ENCODE assay signal across 22 cellular contexts in the genomic region with DNA sequence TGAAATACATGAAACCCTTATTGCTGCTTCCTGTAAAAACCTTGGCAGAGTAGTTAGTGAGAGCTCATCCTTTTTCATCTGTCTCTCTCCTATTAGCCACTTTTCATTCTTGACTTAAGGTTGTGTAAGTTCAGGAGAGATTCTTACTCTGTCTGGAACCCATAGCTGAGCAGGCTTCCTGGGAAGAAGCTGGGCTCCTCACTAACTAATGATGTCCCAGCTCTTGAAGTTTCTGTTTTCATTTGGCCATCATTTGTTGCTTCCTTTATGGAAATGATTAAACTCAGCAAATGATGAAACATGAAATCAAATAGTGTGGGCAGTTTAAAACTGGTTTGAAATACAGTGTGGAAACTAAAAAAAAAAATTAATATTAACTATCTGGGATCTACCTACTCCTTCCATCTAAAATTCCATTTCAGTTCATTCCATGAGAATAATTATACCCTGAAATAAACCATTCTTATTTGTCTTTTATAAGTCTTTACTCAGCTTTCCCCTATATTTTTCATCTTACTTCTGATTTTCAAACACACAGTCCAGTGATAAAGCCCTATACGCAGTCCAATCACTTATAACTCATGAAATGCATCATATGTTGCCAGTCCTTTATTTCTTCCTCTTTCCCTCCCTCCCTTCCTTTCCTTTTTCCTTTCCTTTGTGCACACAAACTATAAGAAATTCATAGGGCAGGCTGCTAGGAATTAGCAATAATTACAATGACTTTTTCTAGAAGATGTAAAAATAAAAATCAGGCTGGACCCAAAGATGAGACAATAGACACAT. TPM values are rescaled to one million over a fixed set of nuclear protein-coding genes. Genes with fewer than 3 reads are reported as not detected.
DNase-seq lines count a peak whose midpoint lies in the region; FAIRE-seq and TF ChIP-seq lines count a peak whose summit lies in the region.
"Had no signal": no experiment of that assay in that cellular context is flagged by ENCODE, and none has a peak within 500 bp of the region (broad histone marks: within the 10 kb centered on the region; RNA-seq: fewer than 3 reads in every experiment).

No MANE protein-coding gene starts in this region.

- H3K36me3 ChIP-seq in astrocyte (ENCODE audit: insufficient read depth, low read length) (no peaks in the 10 kb centered on the region), smooth muscle cell (ENCODE audit: low read depth) (no peaks in the 10 kb centered on the region)
- H3K36me3 ChIP-seq: BLaER1, HAP-1, heart right ventricle, prostate gland, sigmoid colon had no signal

- FAIRE-seq in astrocyte (lab: Jason Lieb, UNC) = no peak
- FAIRE-seq: keratinocyte had no signal

- no peak overlapping the region for H3K4me3 ChIP-seq in astrocyte (ENCODE audit: insufficient read depth, low read depth, low read length)
- H3K4me3 ChIP-seq in smooth muscle cell = no peak overlapping the region
- H3K4me3 ChIP-seq: BLaER1, HAP-1, heart right ventricle, prostate gland, sigmoid colon had no signal

- no peak overlapping the region for H3K9ac ChIP-seq in astrocyte (ENCODE audit: low read length)
- H3K9ac ChIP-seq in smooth muscle cell (ENCODE audit: low read depth) = no peak overlapping the region
- H3K9ac ChIP-seq: BLaER1 had no signal

- H3F3A ChIP-seq in smooth muscle cell (ENCODE audit: low read depth) = peaks cover 28% of the 10 kb centered on the region

- no peak overlapping the region for H3K4me2 ChIP-seq in astrocyte (ENCODE audit: low read length)
- H3K4me2 ChIP-seq in smooth muscle cell = no peak overlapping the region
- H3K4me2 ChIP-seq: BLaER1 had no signal

- DNase-seq in EH (ENCODE audit: low read depth) = peak; percentile 42
- DNase-seq in astrocyte (ENCODE audit: low read depth) = no peak
- DNase-seq in smooth muscle cell (lab: John Stamatoyannopoulos, UW; ENCODE audit: unreplicated experiment) = no peak
- DNase-seq in SHP77 (lab: John Stamatoyannopoulos, UW) = no peak
- DNase-seq in T1000 (lab: John Stamatoyannopoulos, UW) = no peak
- no peak for DNase-seq in NOMO-1 treated with dmso at 0.1 percent for 144 hours (lab: John Stamatoyannopoulos, UW; ENCODE audit: unreplicated experiment)
- DNase-seq: ACHN; activated CD4-positive, alpha-beta T cell treated with anti-CD3 and anti-CD28 coated beads for 48 hours; central memory CD4-positive, alpha-beta T cell; erythroblast; heart right ventricle; left ventricle myocardium superior; NCI-H748 treated with DMSO at 0.1 percent for 48 hours; sigmoid colon; stimulated activated naive B cell treated with anti-CD40 and anti-IgM and Interleukin-4, amounts not matched to agents 10 μg/mL and 1 μg/mL and 100 μg/mL, for 72 hours had no signal

- H3K4me3 Mint-ChIP-seq in astrocyte (ENCODE audit: unreplicated experiment) (no peak overlapping the region), nephron (no peak overlapping the region)
- H3K4me3 Mint-ChIP-seq: dendritic cell treated with granulocyte-macrophage colony-stimulating factor and Interleukin-4, amounts not matched to agents 40 ng/mL and 50 ng/mL, for 4 days; stimulated activated naive B cell treated with anti-CD40 and anti-IgM and Interleukin-4, amounts not matched to agents 10 μg/mL and 1 μg/mL and 100 μg/mL, for 72 hours had no signal

- no peaks in the 10 kb centered on the region for H3K27me3 Mint-ChIP-seq in astrocyte (ENCODE audit: low read depth, unreplicated experiment)
- H3K27me3 Mint-ChIP-seq in nephron (ENCODE audit: low read depth) = peaks cover 3% of the 10 kb centered on the region
- H3K27me3 Mint-ChIP-seq: dendritic cell treated with granulocyte-macrophage colony-stimulating factor and Interleukin-4, amounts not matched to agents 40 ng/mL and 50 ng/mL, for 4 days; stimulated activated naive B cell treated with anti-CD40 and anti-IgM and Interleukin-4, amounts not matched to agents 10 μg/mL and 1 μg/mL and 100 μg/mL, for 72 hours had no signal

- no peaks in the 10 kb centered on the region for H3K9me3 ChIP-seq in astrocyte (ENCODE audit: insufficient read depth, low read depth, low read length)
- no peaks in the 10 kb centered on the region for H3K9me3 ChIP-seq in smooth muscle cell (replicated peaks; ENCODE audit: low read depth)
- H3K9me3 ChIP-seq: BLaER1, HAP-1, heart right ventricle, prostate gland, sigmoid colon had no signal

- no peaks in the 10 kb centered on the region for H3K9me3 Mint-ChIP-seq in astrocyte (ENCODE audit: unreplicated experiment)
- no peaks in the 10 kb centered on the region for H3K9me3 Mint-ChIP-seq in nephron
- H3K9me3 Mint-ChIP-seq: activated naive CD4-positive, alpha-beta T cell treated with anti-CD3 and anti-CD28 coated beads, Interleukin-2, amount 50 U/mL, for 72 hours; dendritic cell treated with granulocyte-macrophage colony-stimulating factor and Interleukin-4, amounts not matched to agents 40 ng/mL and 50 ng/mL, for 4 days; stimulated activated naive B cell treated with anti-CD40 and anti-IgM and Interleukin-4, amounts not matched to agents 10 μg/mL and 1 μg/mL and 100 μg/mL, for 72 hours had no signal

- H3K4me1 Mint-ChIP-seq in astrocyte (ENCODE audit: low read depth, unreplicated experiment) (peaks cover 52% of the 10 kb centered on the region), nephron (peaks cover 53% of the 10 kb centered on the region)
- H3K4me1 Mint-ChIP-seq: stimulated activated naive B cell treated with anti-CD40 and anti-IgM and Interleukin-4, amounts not matched to agents 10 μg/mL and 1 μg/mL and 100 μg/mL, for 72 hours had no signal

- H4K20me1 ChIP-seq in astrocyte (ENCODE audit: insufficient read depth, low read length) = no peaks in the 10 kb centered on the region
- H4K20me1 ChIP-seq in smooth muscle cell (ENCODE audit: low read depth) = no peaks in the 10 kb centered on the region
- H4K20me1 ChIP-seq: BLaER1 had no signal

- 100% methylated on average over 1 of the region's 1 CpG for WGBS in smooth muscle cell (ENCODE audit: low lambda C conversion rate)

- H3K4me1 ChIP-seq in astrocyte (ENCODE audit: insufficient read depth, low read length) (peaks cover 27% of the 10 kb centered on the region), smooth muscle cell (ENCODE audit: low read depth) (peaks cover 37% of the 10 kb centered on the region)
- H3K4me1 ChIP-seq: BLaER1, HAP-1, prostate gland had no signal

- H2AFZ ChIP-seq in astrocyte (ENCODE audit: low read depth, low read length) (no peak overlapping the region), smooth muscle cell (ENCODE audit: low read depth) (no peak overlapping the region)

- H3K79me2 ChIP-seq in astrocyte (ENCODE audit: insufficient read depth, low read length) (no peaks in the 10 kb centered on the region), smooth muscle cell (ENCODE audit: low read depth) (no peaks in the 10 kb centered on the region)

- H3K27ac ChIP-seq in astrocyte (ENCODE audit: low read depth, low read length) (no peak overlapping the region), smooth muscle cell (ENCODE audit: low read depth) (peak overlapping the region; percentile 90)
- H3K27ac ChIP-seq: BLaER1, prostate gland had no signal

- no peaks in the 10 kb centered on the region for H3K36me3 Mint-ChIP-seq in astrocyte (ENCODE audit: low read depth, unreplicated experiment)
- no peaks in the 10 kb centered on the region for H3K36me3 Mint-ChIP-seq in nephron (ENCODE audit: low read depth)
- H3K36me3 Mint-ChIP-seq: activated naive CD4-positive, alpha-beta T cell treated with anti-CD3 and anti-CD28 coated beads, Interleukin-2, amount 50 U/mL, for 72 hours; stimulated activated naive B cell treated with anti-CD40 and anti-IgM and Interleukin-4, amounts not matched to agents 10 μg/mL and 1 μg/mL and 100 μg/mL, for 72 hours had no signal

- TF ChIP-seq CTCF in astrocyte (IDR thresholded peaks at IDR 0.05; ENCODE audit: insufficient read depth, low read depth, low read length) (no peak), nephron (IDR thresholded peaks at IDR 0.05; ENCODE audit: unreplicated experiment in 3 of 3) (no peak), smooth muscle cell (IDR thresholded peaks at IDR 0.05; ENCODE audit: borderline replicate concordance, insufficient read depth, poor library complexity, severe bottlenecking) (no peak)

- peak overlapping the region; percentile 97 for H3K27ac Mint-ChIP-seq in astrocyte (ENCODE audit: unreplicated experiment)
- peak overlapping the region in 2 of 3 experiments; percentile 43 to 45 for H3K27ac Mint-ChIP-seq in nephron
- H3K27ac Mint-ChIP-seq: activated naive CD4-positive, alpha-beta T cell treated with anti-CD3 and anti-CD28 coated beads, Interleukin-2, amount 50 U/mL, for 72 hours; dendritic cell treated with granulocyte-macrophage colony-stimulating factor and Interleukin-4, amounts not matched to agents 40 ng/mL and 50 ng/mL, for 4 days; stimulated activated naive B cell treated with anti-CD40 and anti-IgM and Interleukin-4, amounts not matched to agents 10 μg/mL and 1 μg/mL and 100 μg/mL, for 72 hours had no signal

- no peaks in the 10 kb centered on the region for H3K27me3 ChIP-seq in astrocyte (ENCODE audit: insufficient read depth, low read length)
- H3K27me3 ChIP-seq in smooth muscle cell (ENCODE audit: low read depth) = no peaks in the 10 kb centered on the region
- H3K27me3 ChIP-seq: BLaER1, heart right ventricle, sigmoid colon had no signal

RNA-seq across cellular contexts. Expression of a gene that starts 58.6 kb away (rescaled TPM):
- total RNA-seq in astrocyte (1,547 and 1,683 TPM in 2 replicates), smooth muscle cell (2,914 and 3,121 TPM in 2 replicates)
- 809 and 818 TPM in 2 replicates for polyA plus RNA-seq in smooth muscle cell
